1 cellular context compared by ENCODE assay signal in the genomic region with DNA sequence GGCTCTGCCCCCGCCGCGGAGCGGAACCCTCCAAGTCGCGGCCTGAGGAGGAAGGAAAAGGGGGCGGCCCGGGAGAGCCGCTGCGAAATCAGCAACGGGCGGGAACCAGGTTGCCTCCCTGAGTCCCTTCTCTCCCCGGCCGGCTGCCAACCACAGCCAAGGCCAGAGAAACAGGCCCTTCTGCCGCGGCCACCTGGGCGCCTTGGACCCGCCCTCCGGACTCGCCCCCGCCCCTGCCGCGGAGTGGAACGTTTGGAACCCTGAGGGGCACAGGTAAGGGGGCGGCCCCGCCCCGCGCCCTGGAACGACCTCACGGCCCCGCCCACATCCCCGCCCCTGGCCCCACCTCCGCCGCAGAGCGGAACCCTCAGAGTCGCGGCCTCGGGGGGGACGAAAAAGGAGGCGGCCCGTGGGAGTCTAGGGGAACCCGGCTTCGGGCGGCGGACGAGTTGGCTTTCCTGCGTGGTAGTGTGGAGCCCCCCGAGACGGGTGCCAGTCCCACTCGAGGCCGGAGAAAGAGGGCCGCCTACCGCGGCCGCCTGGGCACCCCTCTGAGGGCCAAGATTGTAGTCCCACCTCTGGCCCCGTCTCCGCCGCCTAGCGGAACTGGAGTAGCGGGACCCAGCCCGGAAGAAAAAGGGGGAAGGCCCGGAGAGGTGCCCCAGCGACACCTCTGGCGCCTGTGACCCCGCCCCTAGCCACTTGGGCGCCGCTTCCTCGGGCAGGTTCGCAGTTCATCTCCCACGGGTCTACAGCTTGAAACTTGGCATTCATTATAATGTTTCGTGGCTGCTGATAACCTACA.
TF ChIP-seq lines count a peak whose summit lies in the region.

No MANE protein-coding gene starts in this region.

TF ChIP-seq in K562, 482 proteins besides CTCF, POLR2A, EP300 and RAD21 (continued from another document and continues in another):
- TF ChIP-seq ELK3 (CRISPR knock-in tag; IDR thresholded peaks at IDR 0.05) (no peak), ZFP1 (CRISPR knock-in tag; IDR thresholded peaks at IDR 0.05) (no peak), ELF1 (tag; IDR thresholded peaks at IDR 0.05) (peak; percentile 76), MTA2 (IDR thresholded peaks at IDR 0.05; ENCODE audit: low read depth) (no peak), NR2C2 (CRISPR knock-in tag; IDR thresholded peaks at IDR 0.05) (no peak), NR2C2 (tag; IDR thresholded peaks at IDR 0.05) (peak; percentile 98), SIN3A (IDR thresholded peaks at IDR 0.05; ENCODE audit: borderline replicate concordance in 2 of 2, control insufficient read depth in 1 of 2, low read depth in 2 of 2, low read length in 2 of 2) (peak; percentile 26 to 45; a peak in 2 of 4 replicates), MTA3 (IDR thresholded peaks at IDR 0.05; ENCODE audit: borderline replicate concordance) (peak; percentile 62; the same call in 1 of the 2 replicates), ARID3A (IDR thresholded peaks at IDR 0.05; ENCODE audit: borderline replicate concordance, low read depth, low read length) (no peak), ZNF707 (CRISPR knock-in tag; conservative IDR thresholded peaks at IDR 0.05) (no peak), PHF20 (IDR thresholded peaks at IDR 0.05; ENCODE audit: partially characterized antibody) (peak; percentile 81), POLR2B (IDR thresholded peaks at IDR 0.05; ENCODE audit: low read depth, partially characterized antibody) (peak; percentile 65), FOXK2 (conservative IDR thresholded peaks at IDR 0.05 in 1 of 2, IDR thresholded peaks at IDR 0.05 in 1 of 2; ENCODE audit: low read depth in 2 of 2) (peak; percentile 25 to 98; a peak in 3 of 4 replicates), ZNF239 (CRISPR knock-in tag; IDR thresholded peaks at IDR 0.05) (no peak), ZBTB7A (IDR thresholded peaks at IDR 0.05; ENCODE audit: borderline replicate concordance, control insufficient read depth, low read depth, low read length) (no peak), CREBBP (IDR thresholded peaks at IDR 0.05; ENCODE audit: low read depth, low read length) (no peak), ZNF143 (CRISPR knock-in tag; IDR thresholded peaks at IDR 0.05) (no peak), ZNF324 (CRISPR knock-in tag; IDR thresholded peaks at IDR 0.05) (no peak), EGR1 (conservative IDR thresholded peaks at IDR 0.05) (no peak; the same call in 1 of the 2 replicates), GABPB1 (CRISPR knock-in tag; IDR thresholded peaks at IDR 0.05) (peak; percentile 97), RBM39 (optimal IDR thresholded peaks at IDR 0.05; ENCODE audit: low read depth, low read length) (no peak), BHLHE40 (IDR thresholded peaks at IDR 0.05; ENCODE audit: low read length) (peak; percentile 36; the same call in 1 of the 2 replicates), MAZ (CRISPR knock-in tag; conservative IDR thresholded peaks at IDR 0.05 in 1 of 2, IDR thresholded peaks at IDR 0.05 in 1 of 2) (peak; percentile 82 to 87), ZFP91 (CRISPR knock-in tag; IDR thresholded peaks at IDR 0.05) (no peak), HDAC6 (IDR thresholded peaks at IDR 0.05; ENCODE audit: low read depth, low read length) (no peak), SUPT5H (IDR thresholded peaks at IDR 0.05) (peak; percentile 71), TAL1 (IDR thresholded peaks at IDR 0.05) (no peak), TCF7L2 (IDR thresholded peaks at IDR 0.05; ENCODE audit: low read depth, low read length) (peak; percentile 72), RBBP5 (IDR thresholded peaks at IDR 0.05; ENCODE audit: borderline replicate concordance, insufficient read depth, low read length, poor library complexity, severe bottlenecking) (peak; percentile 43), DIDO1 (tag; IDR thresholded peaks at IDR 0.05; ENCODE audit: low read depth) (peak; percentile 70), GABPA (tag; conservative IDR thresholded peaks at IDR 0.05; ENCODE audit: low read depth) (peak; percentile 98), SMARCB1 (IDR thresholded peaks at IDR 0.05; ENCODE audit: insufficient read length, low read depth) (no peak), TOE1 (IDR thresholded peaks at IDR 0.05; ENCODE audit: borderline replicate concordance) (peak; percentile 90; the same call in 1 of the 2 replicates), TOE1 (CRISPR knock-in tag; IDR thresholded peaks at IDR 0.05; ENCODE audit: borderline replicate concordance, low read depth) (no peak), FOXA1 (IDR thresholded peaks at IDR 0.05; ENCODE audit: borderline replicate concordance) (no peak), ZNF253 (CRISPR knock-in tag; conservative IDR thresholded peaks at IDR 0.05) (no peak), CBX8 (IDR thresholded peaks at IDR 0.05; ENCODE audit: borderline replicate concordance, extremely low read depth, low read depth, low read length, poor library complexity, severe bottlenecking) (no peak), POLR2H (tag; IDR thresholded peaks at IDR 0.05; ENCODE audit: low read depth) (no peak; the same call in 1 of the 2 replicates), EHMT2 (IDR thresholded peaks at IDR 0.05) (no peak), NEUROD1 (IDR thresholded peaks at IDR 0.05; ENCODE audit: borderline replicate concordance, low read depth, low read length, partially characterized antibody) (peak; percentile 15), BCOR (IDR thresholded peaks at IDR 0.05) (no peak), ZNF23 (CRISPR knock-in tag; IDR thresholded peaks at IDR 0.05) (no peak), HIVEP1 (CRISPR knock-in tag; IDR thresholded peaks at IDR 0.05) (no peak), RBFOX2 (IDR thresholded peaks at IDR 0.05; ENCODE audit: low read depth, low read length) (peak; percentile 76), BMI1 (IDR thresholded peaks at IDR 0.05; ENCODE audit: low read length) (no peak), ELF2 (CRISPR knock-in tag; IDR thresholded peaks at IDR 0.05) (peak; percentile 70), POLR2AphosphoS5 (IDR thresholded peaks at IDR 0.05; ENCODE audit: control insufficient read depth, insufficient read depth, low read depth, low read length) (peak; percentile 66; the same call in 1 of the 2 replicates), FOXJ3 (CRISPR knock-in tag; IDR thresholded peaks at IDR 0.05) (no peak), THRB (CRISPR knock-in tag; conservative IDR thresholded peaks at IDR 0.05) (no peak)
- TF ChIP-seq, protein P1, sequence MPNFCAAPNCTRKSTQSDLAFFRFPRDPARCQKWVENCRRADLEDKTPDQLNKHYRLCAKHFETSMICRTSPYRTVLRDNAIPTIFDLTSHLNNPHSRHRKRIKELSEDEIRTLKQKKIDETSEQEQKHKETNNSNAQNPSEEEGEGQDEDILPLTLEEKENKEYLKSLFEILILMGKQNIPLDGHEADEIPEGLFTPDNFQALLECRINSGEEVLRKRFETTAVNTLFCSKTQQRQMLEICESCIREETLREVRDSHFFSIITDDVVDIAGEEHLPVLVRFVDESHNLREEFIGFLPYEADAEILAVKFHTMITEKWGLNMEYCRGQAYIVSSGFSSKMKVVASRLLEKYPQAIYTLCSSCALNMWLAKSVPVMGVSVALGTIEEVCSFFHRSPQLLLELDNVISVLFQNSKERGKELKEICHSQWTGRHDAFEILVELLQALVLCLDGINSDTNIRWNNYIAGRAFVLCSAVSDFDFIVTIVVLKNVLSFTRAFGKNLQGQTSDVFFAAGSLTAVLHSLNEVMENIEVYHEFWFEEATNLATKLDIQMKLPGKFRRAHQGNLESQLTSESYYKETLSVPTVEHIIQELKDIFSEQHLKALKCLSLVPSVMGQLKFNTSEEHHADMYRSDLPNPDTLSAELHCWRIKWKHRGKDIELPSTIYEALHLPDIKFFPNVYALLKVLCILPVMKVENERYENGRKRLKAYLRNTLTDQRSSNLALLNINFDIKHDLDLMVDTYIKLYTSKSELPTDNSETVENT (CRISPR knock-in tag; IDR thresholded peaks at IDR 0.05): no peak
- TF ChIP-seq, protein P2, sequence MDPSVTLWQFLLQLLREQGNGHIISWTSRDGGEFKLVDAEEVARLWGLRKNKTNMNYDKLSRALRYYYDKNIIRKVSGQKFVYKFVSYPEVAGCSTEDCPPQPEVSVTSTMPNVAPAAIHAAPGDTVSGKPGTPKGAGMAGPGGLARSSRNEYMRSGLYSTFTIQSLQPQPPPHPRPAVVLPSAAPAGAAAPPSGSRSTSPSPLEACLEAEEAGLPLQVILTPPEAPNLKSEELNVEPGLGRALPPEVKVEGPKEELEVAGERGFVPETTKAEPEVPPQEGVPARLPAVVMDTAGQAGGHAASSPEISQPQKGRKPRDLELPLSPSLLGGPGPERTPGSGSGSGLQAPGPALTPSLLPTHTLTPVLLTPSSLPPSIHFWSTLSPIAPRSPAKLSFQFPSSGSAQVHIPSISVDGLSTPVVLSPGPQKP (CRISPR knock-in tag; IDR thresholded peaks at IDR 0.05): no peak
- TF ChIP-seq, protein P3, sequence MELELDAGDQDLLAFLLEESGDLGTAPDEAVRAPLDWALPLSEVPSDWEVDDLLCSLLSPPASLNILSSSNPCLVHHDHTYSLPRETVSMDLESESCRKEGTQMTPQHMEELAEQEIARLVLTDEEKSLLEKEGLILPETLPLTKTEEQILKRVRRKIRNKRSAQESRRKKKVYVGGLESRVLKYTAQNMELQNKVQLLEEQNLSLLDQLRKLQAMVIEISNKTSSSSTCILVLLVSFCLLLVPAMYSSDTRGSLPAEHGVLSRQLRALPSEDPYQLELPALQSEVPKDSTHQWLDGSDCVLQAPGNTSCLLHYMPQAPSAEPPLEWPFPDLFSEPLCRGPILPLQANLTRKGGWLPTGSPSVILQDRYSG (tag; conservative IDR thresholded peaks at IDR 0.05; ENCODE audit: low read depth): no peak
- TF ChIP-seq, protein P4, sequence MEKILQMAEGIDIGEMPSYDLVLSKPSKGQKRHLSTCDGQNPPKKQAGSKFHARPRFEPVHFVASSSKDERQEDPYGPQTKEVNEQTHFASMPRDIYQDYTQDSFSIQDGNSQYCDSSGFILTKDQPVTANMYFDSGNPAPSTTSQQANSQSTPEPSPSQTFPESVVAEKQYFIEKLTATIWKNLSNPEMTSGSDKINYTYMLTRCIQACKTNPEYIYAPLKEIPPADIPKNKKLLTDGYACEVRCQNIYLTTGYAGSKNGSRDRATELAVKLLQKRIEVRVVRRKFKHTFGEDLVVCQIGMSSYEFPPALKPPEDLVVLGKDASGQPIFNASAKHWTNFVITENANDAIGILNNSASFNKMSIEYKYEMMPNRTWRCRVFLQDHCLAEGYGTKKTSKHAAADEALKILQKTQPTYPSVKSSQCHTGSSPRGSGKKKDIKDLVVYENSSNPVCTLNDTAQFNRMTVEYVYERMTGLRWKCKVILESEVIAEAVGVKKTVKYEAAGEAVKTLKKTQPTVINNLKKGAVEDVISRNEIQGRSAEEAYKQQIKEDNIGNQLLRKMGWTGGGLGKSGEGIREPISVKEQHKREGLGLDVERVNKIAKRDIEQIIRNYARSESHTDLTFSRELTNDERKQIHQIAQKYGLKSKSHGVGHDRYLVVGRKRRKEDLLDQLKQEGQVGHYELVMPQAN (IDR thresholded peaks at IDR 0.05; ENCODE audit: borderline replicate concordance): no peak
- TF ChIP-seq, protein P5, sequence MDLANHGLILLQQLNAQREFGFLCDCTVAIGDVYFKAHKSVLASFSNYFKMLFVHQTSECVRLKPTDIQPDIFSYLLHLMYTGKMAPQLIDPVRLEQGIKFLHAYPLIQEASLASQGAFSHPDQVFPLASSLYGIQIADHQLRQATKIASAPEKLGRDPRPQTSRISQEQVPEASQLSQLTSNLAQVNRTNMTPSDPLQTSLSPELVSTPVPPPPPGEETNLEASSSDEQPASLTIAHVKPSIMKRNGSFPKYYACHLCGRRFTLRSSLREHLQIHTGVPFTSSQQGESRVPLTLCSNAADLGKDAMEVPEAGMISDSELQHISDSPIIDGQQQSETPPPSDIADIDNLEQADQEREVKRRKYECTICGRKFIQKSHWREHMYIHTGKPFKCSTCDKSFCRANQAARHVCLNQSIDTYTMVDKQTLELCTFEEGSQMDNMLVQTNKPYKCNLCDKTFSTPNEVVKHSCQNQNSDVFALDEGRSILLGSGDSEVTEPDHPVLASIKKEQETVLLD (IDR thresholded peaks at IDR 0.05): no peak
